Comparison of ENCODE assay signal across 8 cellular contexts in genomic region chr2:230341936-230342528, GRCh38. TPM values are rescaled to one million over a fixed set of nuclear protein-coding genes. Genes with fewer than 3 reads are reported as not detected.
DNase-seq lines count a peak whose midpoint lies in the region; ATAC-seq and TF ChIP-seq lines count a peak whose summit lies in the region.
"Not testable (repeated sequence)": the region's sequence is repeated elsewhere in the genome, so short reads cannot be mapped to it uniquely, and the experiment has no call there.

No MANE protein-coding gene starts in this region.

- H3K36me3 Mint-ChIP-seq in CD4-positive, alpha-beta memory T cell = peaks cover 50 to 54% of the 10 kb centered on the region in 2 donors
- peaks cover 19% of the 10 kb centered on the region for H3K36me3 Mint-ChIP-seq in WTC11
- H3K36me3 Mint-ChIP-seq in activated naive CD4-positive, alpha-beta T cell treated with anti-CD3 and anti-CD28 coated beads, Interleukin-2, amount 50 U/mL, for 24 hours = peaks cover 45% of the 10 kb centered on the region
- not testable (repeated sequence) for H3K36me3 Mint-ChIP-seq in endodermal cell (ENCODE audit: low read depth)
- peaks cover 48 to 58% (median 53%) of the 10 kb centered on the region in 3 donors for H3K36me3 Mint-ChIP-seq in naive thymus-derived CD8-positive, alpha-beta T cell

- H3K4me1 Mint-ChIP-seq in CD4-positive, alpha-beta memory T cell = peaks cover 29 to 50% (median 40%) of the 10 kb centered on the region in 4 donors
- peaks cover 17% of the 10 kb centered on the region for H3K4me1 Mint-ChIP-seq in WTC11
- H3K4me1 Mint-ChIP-seq in activated naive CD4-positive, alpha-beta T cell treated with anti-CD3 and anti-CD28 coated beads, Interleukin-2, amount 50 U/mL, for 24 hours = peaks cover 48% of the 10 kb centered on the region
- not testable (repeated sequence) for H3K4me1 Mint-ChIP-seq in endodermal cell
- peaks cover 27 to 48% (median 45%) of the 10 kb centered on the region in 4 donors for H3K4me1 Mint-ChIP-seq in naive thymus-derived CD8-positive, alpha-beta T cell

- ATAC-seq in WTC11; naive thymus-derived CD8-positive, alpha-beta T cell: not testable (repeated sequence)

- H3K9me3 ChIP-seq in CD4-positive, alpha-beta memory T cell (ENCODE audit: control insufficient read depth in 1 of 2, low read length in 2 of 2); endodermal cell (ENCODE audit: control insufficient read depth, low read length): not testable (repeated sequence)

- H4K20me1 ChIP-seq in KMS-11 (ENCODE audit: insufficient read depth) = not testable (repeated sequence)

- H3K4me1 ChIP-seq in CD4-positive, alpha-beta memory T cell (ENCODE audit: insufficient read depth, low read length) = peaks cover 23% of the 10 kb centered on the region
- H3K4me1 ChIP-seq in KMS-11 (ENCODE audit: low read depth, poor library complexity, severe bottlenecking) = peaks cover 27% of the 10 kb centered on the region
- not testable (repeated sequence) for H3K4me1 ChIP-seq in endodermal cell (ENCODE audit: control insufficient read depth, insufficient read depth, low read length)

- intact Hi-C loops in CD4-positive, alpha-beta memory T cell (cut with micrococcal nuclease) = not testable (repeated sequence)

- peak overlapping the region in 6 of 7 donors; percentile 3 to 90 (median 53) for H3K27ac Mint-ChIP-seq in CD4-positive, alpha-beta memory T cell
- H3K27ac Mint-ChIP-seq in WTC11 (peak overlapping the region; percentile 61; the same call in 1 of the 2 replicates), endodermal cell (peak overlapping the region; percentile 92)
- peak overlapping the region; percentile 55 for H3K27ac Mint-ChIP-seq in activated naive CD4-positive, alpha-beta T cell treated with anti-CD3 and anti-CD28 coated beads, Interleukin-2, amount 50 U/mL, for 24 hours
- H3K27ac Mint-ChIP-seq in naive thymus-derived CD8-positive, alpha-beta T cell = peak overlapping the region in 6 of 10 donors; percentile 34 to 80 (median 54)

- H3K79me2 ChIP-seq in KMS-11 (ENCODE audit: insufficient read depth, low read depth) = peaks cover 15% of the 10 kb centered on the region

- CTCF ChIA-PET in CD4-positive, alpha-beta memory T cell (lab: Charles Lee; ENCODE audit: partially characterized antibody); WTC11 (lab: Charles Lee): not testable (repeated sequence)

- peaks cover 10% of the 10 kb centered on the region for H3K36me3 ChIP-seq in CD4-positive, alpha-beta memory T cell (ENCODE audit: insufficient read depth, low read length)
- H3K36me3 ChIP-seq in H7 (replicated peaks; ENCODE audit: control insufficient read depth, insufficient read depth, low read length); KMS-11 (ENCODE audit: insufficient read depth); endodermal cell (ENCODE audit: control insufficient read depth, insufficient read depth, low read length): not testable (repeated sequence)

- H3K27me3 ChIP-seq in CD4-positive, alpha-beta memory T cell (ENCODE audit: insufficient read depth, low read length); H7 (ENCODE audit: control insufficient read depth, insufficient read depth, low read length); KMS-11 (ENCODE audit: insufficient read depth, low read depth); endodermal cell (ENCODE audit: control insufficient read depth, insufficient read depth, low read length, poor library complexity, severe bottlenecking): not testable (repeated sequence)

- H3K27me3 Mint-ChIP-seq in CD4-positive, alpha-beta memory T cell; WTC11 (ENCODE audit: low read depth); activated naive CD4-positive, alpha-beta T cell treated with anti-CD3 and anti-CD28 coated beads, Interleukin-2, amount 50 U/mL, for 24 hours; endodermal cell (ENCODE audit: insufficient read depth); naive thymus-derived CD8-positive, alpha-beta T cell: not testable (repeated sequence)

- DNase-seq in CD4-positive, alpha-beta memory T cell = peak in 3 of 5 donors; percentile 30 to 45 (median 38)
- not testable (repeated sequence) for DNase-seq in H7, endodermal cell
- peak; percentile 53 for DNase-seq in WTC11 (ENCODE audit: low spot score)
- peak in 1 of 10 donors; percentile 31 for DNase-seq in naive thymus-derived CD8-positive, alpha-beta T cell
- peak; percentile 26 for DNase-seq in stimulated activated naive CD4-positive, alpha-beta T cell treated with Interleukin-2 at 50 U/mL for 16 hours (lab: John Stamatoyannopoulos, UW)

- peaks cover 3 to 39% (median 22%) of the 10 kb centered on the region in 8 donors for H3K9me3 Mint-ChIP-seq in CD4-positive, alpha-beta memory T cell
- H3K9me3 Mint-ChIP-seq in WTC11 (peaks cover 40% of the 10 kb centered on the region), endodermal cell (peaks cover 19% of the 10 kb centered on the region)
- H3K9me3 Mint-ChIP-seq in activated naive CD4-positive, alpha-beta T cell treated with anti-CD3 and anti-CD28 coated beads, Interleukin-2, amount 50 U/mL, for 24 hours = peaks cover 28% of the 10 kb centered on the region
- H3K9me3 Mint-ChIP-seq in naive thymus-derived CD8-positive, alpha-beta T cell = peaks cover 12 to 43% (median 37%) of the 10 kb centered on the region in 9 donors

- TF ChIP-seq CTCF in KMS-11 (conservative IDR thresholded peaks at IDR 0.05; ENCODE audit: low read depth, low read length); WTC11 (IDR thresholded peaks at IDR 0.05); endodermal cell (conservative IDR thresholded peaks at IDR 0.05): not testable (repeated sequence)

- H3K4me3 Mint-ChIP-seq in CD4-positive, alpha-beta memory T cell = peak overlapping the region in 7 of 8 donors; percentile 41 to 56 (median 54)
- H3K4me3 Mint-ChIP-seq in WTC11 = peak overlapping the region; percentile 75
- H3K4me3 Mint-ChIP-seq in activated naive CD4-positive, alpha-beta T cell treated with anti-CD3 and anti-CD28 coated beads, Interleukin-2, amount 50 U/mL, for 24 hours = not testable (repeated sequence)
- peak overlapping the region; percentile 69 for H3K4me3 Mint-ChIP-seq in endodermal cell
- peak overlapping the region in 3 of 10 donors; percentile 43 to 68 (median 55) for H3K4me3 Mint-ChIP-seq in naive thymus-derived CD8-positive, alpha-beta T cell

- H2AFZ ChIP-seq in KMS-11 (ENCODE audit: low read depth) = not testable (repeated sequence)

- WGBS in endodermal cell (ENCODE audit: insufficient coverage in 1 of 2, insufficient read length in 1 of 2), 2 experiments = 50 to 61% methylated on average over 2 to 30 of the region's 33 CpGs

- H3K27ac ChIP-seq in CD4-positive, alpha-beta memory T cell (ENCODE audit: low read depth, low read length); endodermal cell (ENCODE audit: low read depth, low read length): not testable (repeated sequence)
- H3K27ac ChIP-seq in KMS-11 = peak overlapping the region; percentile 69

- peak overlapping the region; percentile 52; the same call in 1 of the 2 replicates for H3K4me2 ChIP-seq in KMS-11

- H3K9ac ChIP-seq in KMS-11 = peak overlapping the region; percentile 53; the same call in 1 of the 2 replicates
- not testable (repeated sequence) for H3K9ac ChIP-seq in endodermal cell (ENCODE audit: extremely low read depth, low read length, poor library complexity, severe bottlenecking)

- H3K4me3 ChIP-seq in CD4-positive, alpha-beta memory T cell (ENCODE audit: low read length in 2 of 2); KMS-11 (IDR thresholded peaks at IDR 0.05; ENCODE audit: insufficient read depth, low read depth, low read length): not testable (repeated sequence)
- H3K4me3 ChIP-seq in H7 (ENCODE audit: insufficient read depth, low read depth, low read length) = peak overlapping the region; percentile 10; the same call in 1 of the 2 replicates
- H3K4me3 ChIP-seq in endodermal cell (ENCODE audit: low read length) = peak overlapping the region; percentile 69

- POLR2A ChIA-PET in CD4-positive, alpha-beta memory T cell (lab: Charles Lee; ENCODE audit: partially characterized antibody) = interaction anchor here (1.2 kb wide), 1 partner anchor 15 kb away, joined by 9 read pairs; the partner anchor contains the start of gene SP140L
- POLR2A ChIA-PET in WTC11 (lab: Charles Lee); naive thymus-derived CD8-positive, alpha-beta T cell (lab: Charles Lee): not testable (repeated sequence)

TF ChIP-seq in WTC11, 78 proteins besides CTCF, POLR2A, EP300 and RAD21:
- TF ChIP-seq AR (CRISPR knock-in tag; IDR thresholded peaks at IDR 0.05) = 0 out of 2 replicates have a peak, but pooled peaks have one; percentile 20

RNA-seq across cellular contexts. Expression of gene SP140L, which starts 15.0 kb away (rescaled TPM):
- 100 to 1,000 TPM in 1 of 2 experiments, 10 to 100 TPM in 1; 98.6 to 102 TPM for total RNA-seq in CD4-positive, alpha-beta memory T cell
- polyA plus RNA-seq in CD4-positive, alpha-beta memory T cell = 10 to 100 TPM; 24.1 to 37.2 TPM
- total RNA-seq in H7 (2014; rRNA removed; shearing (Covaris generic)) = 6.0 and 6.5 TPM in 2 replicates
- 2.7 to 3.8 TPM (median 3.2 TPM) in 3 replicates for total RNA-seq in WTC11 (2021)
- total RNA-seq in endodermal cell = 1 to 10 TPM in 1 of 2 donors, under 1 TPM in 1; 0.82 to 2.9 TPM
- polyA plus RNA-seq in endodermal cell (2013, experiment 1 of 2) = 2.5 TPM
- 1.1 TPM for polyA plus RNA-seq in endodermal cell (2013, experiment 2 of 2)
- total RNA-seq in naive thymus-derived CD8-positive, alpha-beta T cell = 10 to 100 TPM; 91.6 to 91.7 TPM
- polyA plus RNA-seq in naive thymus-derived CD8-positive, alpha-beta T cell = 10 to 100 TPM; 25.3 to 43.1 (median 28.9) TPM

Comparison
In these comparisons a context has a peak if more than half of its experiments do, and no peak if none do; other contexts are left out.
1. RNA of gene SP140L, which starts 15.0 kb away (total RNA-seq): 98.6 to 102 TPM in CD4-positive, alpha-beta memory T cell and 91.6 to 91.7 TPM in naive thymus-derived CD8-positive, alpha-beta T cell; 6.0 to 6.5 TPM in H7, 2.7 to 3.8 TPM in WTC11 and 0.82 to 2.9 TPM in endodermal cell; every median in the first group is over 10 times any median in the second.
2. Peak in every context shown above with its lines, with median percentiles within 50 percentile points of each other: H3K27ac Mint-ChIP-seq.